ENCODE assay signal across 10 cellular contexts in the genomic region with DNA sequence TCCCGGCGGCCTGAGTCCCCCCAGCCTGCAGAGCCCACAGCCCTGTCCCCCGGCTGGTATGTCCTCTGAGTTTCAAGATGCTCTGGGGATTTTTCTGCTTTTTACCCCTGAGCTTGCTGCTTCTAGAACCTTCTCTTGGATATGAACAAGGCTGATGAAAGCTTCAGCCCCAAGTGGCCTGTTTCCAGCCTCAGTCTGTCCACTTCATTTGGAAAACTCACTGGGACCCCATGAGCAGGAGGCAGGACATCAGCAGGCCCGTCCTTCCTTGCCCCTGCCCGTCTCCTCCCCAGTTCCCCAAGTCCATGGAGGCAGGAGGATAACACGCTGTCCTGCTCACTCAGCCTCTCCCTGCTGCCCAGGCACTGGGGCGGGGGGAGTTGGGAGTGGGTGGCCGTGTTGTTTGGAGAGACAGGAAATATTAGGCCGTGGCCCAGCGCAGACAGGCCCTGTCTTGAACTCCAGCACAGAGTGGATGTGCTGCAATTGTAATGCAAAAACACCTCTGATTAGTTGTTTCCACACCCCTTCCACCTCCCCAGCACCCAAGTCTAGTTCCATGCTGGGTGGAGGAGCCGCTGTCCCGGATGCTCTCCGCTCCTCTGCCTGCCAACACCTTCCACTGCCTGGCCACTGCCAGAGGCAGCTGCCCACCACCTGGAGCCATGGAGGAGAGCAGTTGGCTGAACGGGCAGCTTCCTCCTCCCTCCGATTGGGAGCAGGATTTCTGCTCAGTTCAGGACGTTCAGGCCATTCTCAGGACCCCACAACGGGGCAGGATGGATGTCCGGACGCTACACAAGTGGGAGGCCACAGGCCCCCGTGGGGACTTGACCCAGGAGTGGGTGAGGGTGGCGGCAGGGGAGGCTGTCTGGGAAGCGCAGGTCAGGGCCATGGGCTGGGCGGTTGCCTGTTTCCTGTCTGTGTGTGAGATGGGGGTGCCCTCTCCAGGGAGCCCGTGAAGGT.
DNase-seq lines count a peak whose midpoint lies in the region; ATAC-seq and TF ChIP-seq lines count a peak whose summit lies in the region.
"Had no signal": no experiment of that assay in that cellular context is flagged by ENCODE, and none has a peak within 500 bp of the region (broad histone marks: within the 10 kb centered on the region; RNA-seq: fewer than 3 reads in every experiment).

No MANE protein-coding gene starts in this region.

- no peak overlapping the region for H3K27ac Mint-ChIP-seq in stimulated activated memory B cell treated with anti-CD40 and anti-IgM and Interleukin-4, amounts not matched to agents 10 μg/mL and 1 μg/mL and 100 μg/mL, for 72 hours

- H3K9me3 ChIP-seq in left ventricle myocardium inferior (replicated peaks) = no peaks in the 10 kb centered on the region
- no peaks in the 10 kb centered on the region for H3K9me3 ChIP-seq in effector memory CD4-positive, alpha-beta T cell (ENCODE audit: control insufficient read depth, low read length)

- no peak for TF ChIP-seq CTCF in left ventricle myocardium inferior (IDR thresholded peaks at IDR 0.05; ENCODE audit: borderline replicate concordance)

- peak overlapping the region; percentile 71 for H3K27ac ChIP-seq in left ventricle myocardium inferior (replicated peaks)
- H3K27ac ChIP-seq in effector memory CD4-positive, alpha-beta T cell (ENCODE audit: insufficient read depth, low read length, poor library complexity, severe bottlenecking) = no peak overlapping the region
- H3K27ac ChIP-seq: HL-60 had no signal

- H3K4me1 Mint-ChIP-seq in stimulated activated memory B cell treated with anti-CD40 and anti-IgM and Interleukin-4, amounts not matched to agents 10 μg/mL and 1 μg/mL and 100 μg/mL, for 72 hours = peaks cover 6% of the 10 kb centered on the region

- no peak overlapping the region for H3K4me3 Mint-ChIP-seq in stimulated activated memory B cell treated with anti-CD40 and anti-IgM and Interleukin-4, amounts not matched to agents 10 μg/mL and 1 μg/mL and 100 μg/mL, for 72 hours

- no peaks in the 10 kb centered on the region for H3K27me3 ChIP-seq in left ventricle myocardium inferior (ENCODE audit: low read depth)
- H3K27me3 ChIP-seq in effector memory CD4-positive, alpha-beta T cell (replicated peaks; ENCODE audit: control insufficient read depth, insufficient read depth, low read length, poor library complexity, severe bottlenecking) = no peaks in the 10 kb centered on the region

- peaks cover 29% of the 10 kb centered on the region for H3K27me3 Mint-ChIP-seq in stimulated activated memory B cell treated with anti-CD40 and anti-IgM and Interleukin-4, amounts not matched to agents 10 μg/mL and 1 μg/mL and 100 μg/mL, for 72 hours

- no peaks in the 10 kb centered on the region for H3K9me3 Mint-ChIP-seq in stimulated activated memory B cell treated with anti-CD40 and anti-IgM and Interleukin-4, amounts not matched to agents 10 μg/mL and 1 μg/mL and 100 μg/mL, for 72 hours

- peaks cover 32% of the 10 kb centered on the region for H3K4me1 ChIP-seq in left ventricle myocardium inferior
- H3K4me1 ChIP-seq in effector memory CD4-positive, alpha-beta T cell (ENCODE audit: control insufficient read depth, insufficient read depth, low read length, poor library complexity, severe bottlenecking) = no peaks in the 10 kb centered on the region

- DNase-seq in GM03348 (ENCODE audit: low spot score) (peak; percentile 66), SHP77 (lab: John Stamatoyannopoulos, UW) (peak; percentile 67 to 80), left ventricle myocardium inferior (peak; percentile 23), sciatic nerve (ENCODE audit: low spot score) (peak; percentile 63)
- DNase-seq in effector memory CD4-positive, alpha-beta T cell = no peak
- DNase-seq in activated CD4-positive, alpha-beta T cell treated with anti-CD3 and anti-CD28 coated beads, Interleukin-2, amount 50 U/mL, for 4 hours = no peak
- DNase-seq: T-helper 9 cell had no signal

- H3K4me3 ChIP-seq in left ventricle myocardium inferior = no peak overlapping the region
- no peak overlapping the region for H3K4me3 ChIP-seq in effector memory CD4-positive, alpha-beta T cell (ENCODE audit: insufficient read depth, low read depth, low read length, poor library complexity, severe bottlenecking)

- no peaks in the 10 kb centered on the region for H3K36me3 Mint-ChIP-seq in stimulated activated memory B cell treated with anti-CD40 and anti-IgM and Interleukin-4, amounts not matched to agents 10 μg/mL and 1 μg/mL and 100 μg/mL, for 72 hours

- H3K36me3 ChIP-seq in left ventricle myocardium inferior = no peaks in the 10 kb centered on the region
- H3K36me3 ChIP-seq in effector memory CD4-positive, alpha-beta T cell (ENCODE audit: control insufficient read depth, insufficient read depth, low read length) = no peaks in the 10 kb centered on the region

- intact Hi-C loops in left ventricle myocardium inferior (cut with micrococcal nuclease) = no loop called here
- intact Hi-C loops in sciatic nerve (cut with DNase I) = no loop called here

- ATAC-seq in sciatic nerve (peak; percentile 45), HG03521 (IDR thresholded peaks at IDR 0.05; ENCODE audit: unreplicated experiment) (no peak)
- ATAC-seq in stimulated activated memory B cell treated with anti-CD40 and anti-IgM and Interleukin-4, amounts not matched to agents 10 μg/mL and 1 μg/mL and 100 μg/mL, for 72 hours = no peak

Comparison
In these comparisons a context has a peak if more than half of its experiments do, and no peak if none do; other contexts are left out.
1. DNase-seq: peak in GM03348 (single experiment), SHP77 (2 of 2), left ventricle myocardium inferior (single experiment) and sciatic nerve (single experiment); none in effector memory CD4-positive, alpha-beta T cell (0 of 3) and activated CD4-positive, alpha-beta T cell treated with anti-CD3 and anti-CD28 coated beads, Interleukin-2, amount 50 U/mL, for 4 hours (0 of 2).